Comparison of ENCODE assay signal across 8 cellular contexts in the genomic region with DNA sequence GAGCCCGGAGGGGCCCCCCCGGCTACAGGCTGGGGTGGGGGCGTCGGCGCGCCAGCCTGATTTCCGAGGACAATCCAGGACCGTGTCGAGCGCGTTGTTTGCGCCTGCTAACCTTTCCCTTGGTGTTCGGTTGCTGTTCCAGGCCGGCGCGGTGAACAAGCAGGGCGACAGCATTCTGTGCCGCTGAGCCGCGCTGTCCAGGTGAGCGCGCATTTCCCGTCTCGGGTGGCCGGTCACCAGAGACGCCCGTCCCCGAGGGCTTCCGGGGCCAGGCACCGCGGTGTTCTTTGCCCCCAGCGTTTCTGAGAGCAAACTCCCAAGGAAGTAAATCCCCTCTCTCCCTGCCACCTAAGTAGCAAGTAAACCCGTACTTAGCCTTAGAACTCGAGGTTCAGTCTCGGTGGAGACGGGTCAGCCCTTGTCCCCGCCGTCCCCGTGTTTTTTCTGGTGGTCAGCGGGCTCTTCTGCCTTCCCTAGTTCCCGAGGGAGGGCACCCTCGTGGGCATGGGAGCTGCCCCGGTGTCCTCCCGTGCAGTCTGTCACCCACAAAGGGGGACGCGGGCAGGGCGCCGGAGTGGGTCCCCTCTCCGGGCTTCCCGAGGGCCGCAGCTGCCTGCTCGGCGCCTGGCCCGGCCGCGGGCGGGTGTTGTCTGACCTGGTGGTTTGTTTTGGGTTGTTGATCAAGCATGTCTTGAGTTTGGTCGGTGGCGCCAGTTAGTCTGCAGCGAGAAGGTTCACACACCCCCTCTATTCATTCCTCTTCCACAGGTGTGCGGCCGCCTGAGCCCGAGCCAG. TPM values are rescaled to one million over a fixed set of nuclear protein-coding genes. Genes with fewer than 3 reads are reported as not detected.
DNase-seq lines count a peak whose midpoint lies in the region; ATAC-seq and TF ChIP-seq lines count a peak whose summit lies in the region.

No MANE protein-coding gene starts in this region.

- H3K27ac Mint-ChIP-seq in type B pancreatic cell = peak overlapping the region; percentile 94

- peak overlapping the region; percentile 94 for H3K4me3 Mint-ChIP-seq in type B pancreatic cell

- DNase-seq in GM10266 (ENCODE audit: extremely low spot score) (peak; percentile 35), NCI-H187 treated with DMSO at 0.1 percent for 48 hours (lab: John Stamatoyannopoulos, UW) (peak; percentile 73), caudate nucleus (lab: John Stamatoyannopoulos, UW) (peak in 8 of 61 donors; percentile 11 to 25 (median 16)), left kidney (ENCODE audit: low read depth, low spot score) (peak; percentile 95), type B pancreatic cell (ENCODE audit: extremely low spot score, unreplicated experiment) (peak; percentile 77)
- no peak for DNase-seq in stimulated activated naive CD4-positive, alpha-beta T cell (lab: John Stamatoyannopoulos, UW)

- TF ChIP-seq CTCF in GM10266 (IDR thresholded peaks at IDR 0.05; ENCODE audit: control insufficient read depth, insufficient read depth, low read depth, missing control alignments) = no peak
- TF ChIP-seq CTCF in type B pancreatic cell (conservative IDR thresholded peaks at IDR 0.05) = no peak

- no peaks in the 10 kb centered on the region for H3K27me3 Mint-ChIP-seq in type B pancreatic cell

- ATAC-seq in HG02678 (IDR thresholded peaks at IDR 0.05; ENCODE audit: unreplicated experiment) (no peak), HG03439 (IDR thresholded peaks at IDR 0.05; ENCODE audit: unreplicated experiment) (no peak)

- no peaks in the 10 kb centered on the region for H3K9me3 Mint-ChIP-seq in type B pancreatic cell

- H3K4me1 Mint-ChIP-seq in type B pancreatic cell (ENCODE audit: unreplicated experiment) = peaks cover 39% of the 10 kb centered on the region

- H3K27ac ChIP-seq in caudate nucleus (ENCODE audit: low read depth, low read length) = peak overlapping the region; percentile 90

- H3K36me3 Mint-ChIP-seq in type B pancreatic cell = peaks cover 18% of the 10 kb centered on the region

RNA-seq across cellular contexts. Expression of a gene that starts 1.5 kb away (rescaled TPM):
- total RNA-seq in type B pancreatic cell (ENCODE audit: low replicate concordance) = 83.6 and 90.9 TPM in 2 replicates

Comparison
In these comparisons a context has a peak if more than half of its experiments do, and no peak if none do; other contexts are left out.
1. DNase-seq: peak in GM10266 (single experiment), NCI-H187 treated with DMSO at 0.1 percent for 48 hours (single experiment), left kidney (single experiment) and type B pancreatic cell (single experiment); none in stimulated activated naive CD4-positive, alpha-beta T cell (0 of 6).